Comparison of ENCODE assay signal across 9 cellular contexts in the genomic region with DNA sequence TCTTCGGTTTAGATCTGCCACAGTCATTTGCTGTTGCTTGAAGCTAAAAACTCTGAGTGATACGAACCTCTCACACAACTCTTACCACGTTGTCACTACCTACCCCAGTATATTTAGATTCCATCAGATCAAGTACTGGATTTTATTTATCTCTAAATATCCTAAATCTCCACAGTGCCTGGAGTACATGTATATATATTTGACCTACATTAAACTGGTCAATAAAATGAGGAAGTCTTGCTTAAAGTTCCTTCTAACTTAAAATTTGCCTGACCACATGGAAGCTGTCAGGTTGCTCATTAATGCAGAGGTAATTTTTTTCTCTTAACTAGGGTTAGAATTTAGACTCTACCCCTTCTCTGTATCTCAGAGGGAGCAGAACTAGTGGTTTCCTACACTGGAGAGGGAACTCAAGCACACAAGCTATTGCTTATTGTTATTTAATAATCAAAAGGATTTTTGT. TPM values are rescaled to one million over a fixed set of nuclear protein-coding genes. Genes with fewer than 3 reads are reported as not detected.
A peak's percentile ranks its signal among the peaks of the same experiment; 100 is the strongest.
DNase-seq lines count a peak whose midpoint lies in the region; ATAC-seq and TF ChIP-seq lines count a peak whose summit lies in the region.
"Had no signal": no experiment of that assay in that cellular context is flagged by ENCODE, and none has a peak within 500 bp of the region (broad histone marks: within the 10 kb centered on the region; RNA-seq: fewer than 3 reads in every experiment).

No MANE protein-coding gene starts in this region.

- 66 to 68% methylated on average over 3 of the region's 3 CpGs for WGBS in heart right ventricle, 2 donors

- H3K4me1 ChIP-seq in heart right ventricle, result peaks cover 0 to 63% (median 10%) of the 10 kb centered on the region in 9 donors
- H3K4me1 ChIP-seq in vagina, result peaks cover 23% of the 10 kb centered on the region

- H3K9me3 ChIP-seq in heart right ventricle (no peaks in the 10 kb centered on the region), vagina (no peaks in the 10 kb centered on the region)

- no peaks in the 10 kb centered on the region for H3K27me3 ChIP-seq in heart right ventricle
- no peaks in the 10 kb centered on the region for H3K27me3 ChIP-seq in vagina

- H3K4me3 ChIP-seq in heart right ventricle, result no peak overlapping the region
- H3K4me3 ChIP-seq in vagina, result no peak overlapping the region

- peak overlapping the region; percentile 2 to 87 (median 64) for H3K27ac ChIP-seq in heart right ventricle
- peak overlapping the region; percentile 96 for H3K27ac ChIP-seq in epithelial cell of prostate
- peak overlapping the region; percentile 31 for H3K27ac ChIP-seq in vagina

- H3K36me3 ChIP-seq in heart right ventricle (no peaks in the 10 kb centered on the region), vagina (no peaks in the 10 kb centered on the region)

- intact Hi-C loops in heart right ventricle (cut with DNase I) (no loop called here), Right ventricle myocardium inferior (cut with DNase I) (no loop called here), vagina (cut with DNase I) (no loop called here)

- TF ChIP-seq CTCF in heart right ventricle (IDR thresholded peaks at IDR 0.05) (no peak), vagina (IDR thresholded peaks at IDR 0.05) (no peak)

- no peak for DNase-seq in heart right ventricle
- no peak for DNase-seq in Right ventricle myocardium inferior (ENCODE audit: missing footprints)
- DNase-seq in epithelial cell of prostate (ENCODE audit: low read depth, low spot score), result no peak
- no peak for DNase-seq in vagina (ENCODE audit: extremely low spot score in 2 of 2)
- no peak for DNase-seq in NCI-H446 treated with DMSO at 0.1 percent for 48 hours (lab: John Stamatoyannopoulos, UW)
- no peak for DNase-seq in NCI-H1436 treated with DMSO at 0.1 percent for 48 hours (lab: John Stamatoyannopoulos, UW)
- DNase-seq in NCI-H187 treated with DMSO at 0.1 percent for 48 hours (lab: John Stamatoyannopoulos, UW), result no peak
- DNase-seq: CD4-positive, CD25-positive, alpha-beta regulatory T cell had no signal

- ATAC-seq in heart right ventricle, result peak in 2 of 8 donors; percentile 7 to 25
- ATAC-seq in Right ventricle myocardium inferior, result no peak
- ATAC-seq in HG03565 (IDR thresholded peaks at IDR 0.05; ENCODE audit: unreplicated experiment), result peak; percentile 7

- TF ChIP-seq POLR2A in vagina (IDR thresholded peaks at IDR 0.05), result no peak

RNA-seq across cellular contexts. Expression of a gene that starts 3.1 kb away (rescaled TPM):
- under 1 TPM in 7 of 10 donors, not detected in 3; 0.02 to 0.82 (median 0.26) TPM for total RNA-seq in heart right ventricle
- under 1 TPM in 1 of 2 donors, not detected in 1; under 0.01 TPM for polyA plus RNA-seq in heart right ventricle
- total RNA-seq in Right ventricle myocardium inferior, result 0.16 TPM
- total RNA-seq in vagina, result 6.9 TPM

Comparison
In these comparisons a context has a peak if more than half of its experiments do, and no peak if none do; other contexts are left out.
1. H3K27ac ChIP-seq: peak in every context shown above with its lines; median percentile 96 in epithelial cell of prostate; 64 in heart right ventricle; 31 in vagina.